ENCODE assay signal across 9 cellular contexts in genomic region chr6:155201461-155202226, GRCh38.
DNase-seq lines count a peak whose midpoint lies in the region; ATAC-seq and TF ChIP-seq lines count a peak whose summit lies in the region.
"Had no signal": no experiment of that assay in that cellular context is flagged by ENCODE, and none has a peak within 500 bp of the region (broad histone marks: within the 10 kb centered on the region; RNA-seq: fewer than 3 reads in every experiment).

No MANE protein-coding gene starts in this region.

- H3K4me1 ChIP-seq in RWPE2 (ENCODE audit: insufficient read depth, poor library complexity, severe bottlenecking) (peaks cover 13% of the 10 kb centered on the region), MM.1S (ENCODE audit: low read length) (no peaks in the 10 kb centered on the region)

- H3K36me3 ChIP-seq in RWPE2 (ENCODE audit: low read depth): no peaks in the 10 kb centered on the region
- H3K36me3 ChIP-seq in MM.1S (replicated peaks; ENCODE audit: insufficient read depth, low read length): no peaks in the 10 kb centered on the region

- TF ChIP-seq CTCF in RWPE2 (IDR thresholded peaks at IDR 0.05; ENCODE audit: poor library complexity, severe bottlenecking) (no peak), MM.1S (IDR thresholded peaks at IDR 0.05; ENCODE audit: low read length) (no peak)

- H3K27ac ChIP-seq in RWPE2 (ENCODE audit: poor library complexity, severe bottlenecking) (peak overlapping the region; percentile 84), MM.1S (ENCODE audit: low read length) (no peak overlapping the region)

- no peak overlapping the region for H3K9ac ChIP-seq in MM.1S (ENCODE audit: low read length)

- H3K4me3 ChIP-seq in RWPE2 (ENCODE audit: severe bottlenecking) (no peak overlapping the region), MM.1S (ENCODE audit: low read length) (no peak overlapping the region)

- H4K20me1 ChIP-seq in MM.1S (ENCODE audit: insufficient read depth, low read length): no peaks in the 10 kb centered on the region

- DNase-seq in AG20443 (ENCODE audit: low spot score) (peak; percentile 50), RWPE2 (ENCODE audit: low spot score) (no peak), kidney glomerular epithelial cell (lab: John Stamatoyannopoulos, UW) (peak; percentile 91), MM.1S (no peak)
- no peak for DNase-seq in activated CD4-positive, alpha-beta T cell treated with anti-CD3 and anti-CD28 coated beads, Interleukin-2, amount 50 U/mL, for 48 hours
- DNase-seq: KBM-7 had no signal

- H3K27me3 ChIP-seq in RWPE2 (ENCODE audit: insufficient read depth, poor library complexity, severe bottlenecking) (no peaks in the 10 kb centered on the region), MM.1S (replicated peaks; ENCODE audit: insufficient read depth, low read length) (no peaks in the 10 kb centered on the region)

- no peaks in the 10 kb centered on the region for H3K9me2 ChIP-seq in MM.1S (replicated peaks; ENCODE audit: insufficient read depth, low read length)

- H3F3A ChIP-seq in MM.1S (ENCODE audit: insufficient read depth, low read length): no peaks in the 10 kb centered on the region

- ATAC-seq in HG02798 (IDR thresholded peaks at IDR 0.05; ENCODE audit: poor library complexity, unreplicated experiment): peak; percentile 48
- peak; percentile 91 for ATAC-seq in RWPE2 (ENCODE audit: low read depth)
- ATAC-seq in HG03280 (IDR thresholded peaks at IDR 0.05; ENCODE audit: unreplicated experiment): no peak
- no peak for ATAC-seq in HG02763 (IDR thresholded peaks at IDR 0.05; ENCODE audit: unreplicated experiment)

- no peak overlapping the region for H3K4me2 ChIP-seq in MM.1S (ENCODE audit: low read depth, low read length)

- H3K9me3 ChIP-seq in RWPE2 (ENCODE audit: severe bottlenecking) (no peaks in the 10 kb centered on the region), MM.1S (replicated peaks; ENCODE audit: insufficient read depth, low read length) (no peaks in the 10 kb centered on the region)

- H2AFZ ChIP-seq in MM.1S (ENCODE audit: low read length): no peak overlapping the region

- no peaks in the 10 kb centered on the region for H3K79me2 ChIP-seq in MM.1S (ENCODE audit: low read length)

Comparison
In these comparisons a context has a peak if more than half of its experiments do, and no peak if none do; other contexts are left out.
1. DNase-seq: peak in AG20443 (single experiment) and kidney glomerular epithelial cell (single experiment); none in RWPE2 (single experiment), MM.1S (single experiment) and activated CD4-positive, alpha-beta T cell treated with anti-CD3 and anti-CD28 coated beads, Interleukin-2, amount 50 U/mL, for 48 hours (0 of 2).
2. ATAC-seq: peak in HG02798 (single experiment) and RWPE2 (single experiment); none in HG03280 (single experiment) and HG02763 (single experiment).